ENCODE assay signal across 1 cellular context in genomic region chr10:110456046-110456445, GRCh38.
A peak's percentile ranks its signal among the peaks of the same experiment; 100 is the strongest.
TF ChIP-seq lines count a peak whose summit lies in the region.

No MANE protein-coding gene starts in this region.

TF ChIP-seq in K562, 482 proteins besides CTCF, POLR2A, EP300 and RAD21 (continued from another document):
- TF ChIP-seq PKNOX1 (IDR thresholded peaks at IDR 0.05), result 0 out of 2 replicates have a peak, but pooled peaks have one; percentile 14
